ENCODE assay signal across 32 cellular contexts in the genomic region with DNA sequence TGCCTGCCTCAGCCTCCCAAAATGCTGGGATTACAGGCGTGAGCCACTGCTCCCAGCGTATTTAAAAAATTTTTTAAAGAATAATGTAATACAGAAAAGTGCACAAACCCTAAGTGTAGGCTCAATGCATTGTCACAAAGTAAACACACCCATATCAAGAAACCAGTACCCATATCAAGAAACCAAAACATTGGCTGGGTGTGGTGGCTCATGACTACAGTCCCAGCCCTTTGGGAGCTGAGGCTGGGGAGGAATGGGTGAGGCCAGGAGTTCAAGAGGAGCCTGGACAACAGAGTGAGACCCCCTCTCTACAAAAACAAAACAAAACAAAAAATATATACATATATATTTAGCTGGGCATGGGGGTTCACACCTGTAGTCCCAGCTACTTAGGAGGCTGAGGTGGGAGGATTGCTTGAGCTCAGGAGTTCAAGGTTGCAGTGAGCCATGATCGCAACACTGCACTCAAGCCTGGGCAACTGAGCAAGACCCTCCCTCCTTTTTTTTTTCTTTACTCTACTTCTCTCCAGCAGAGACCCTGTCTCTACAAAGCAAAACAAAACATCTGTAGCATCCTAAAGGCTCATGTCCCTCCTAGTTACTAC.
"Had no signal": no experiment of that assay in that cellular context is flagged by ENCODE, and none has a peak within 500 bp of the region (broad histone marks: within the 10 kb centered on the region; RNA-seq: fewer than 3 reads in every experiment).

No MANE protein-coding gene starts in this region.

- H3K36me3 ChIP-seq: ascending aorta, breast epithelium, cardiac muscle cell had no signal

- FAIRE-seq: frontal cortex had no signal

- H3K9me3 ChIP-seq: ascending aorta, breast epithelium had no signal

- H3K27me3 ChIP-seq: ascending aorta, breast epithelium, dorsolateral prefrontal cortex had no signal

- H3K4me1 ChIP-seq: ascending aorta, breast epithelium had no signal

- DNase-seq: activated CD4-positive, alpha-beta memory T cell treated with anti-CD3 and anti-CD28 coated beads for 36 hours; activated CD4-positive, alpha-beta T cell treated with anti-CD3 and anti-CD28 coated beads for 36 hours; activated CD4-positive, alpha-beta T cell treated with anti-CD3 and anti-CD28 coated beads, Interleukin-2, amount 10 ng/mL, durations not matched to agents 24 days and 14 days; activated CD4-positive, CD25-positive, alpha-beta regulatory T cell; activated CD4-positive, CD25-positive, alpha-beta regulatory T cell treated with anti-CD3 and anti-CD28 coated beads, Interleukin-2, amount 50 U/mL, for 72 hours; activated CD8-positive, alpha-beta memory T cell treated with anti-CD3 and anti-CD28 coated beads, Interleukin-2, amount 10 ng/mL, durations not matched to agents 7 days and 5 days; activated CD8-positive, alpha-beta memory T cell treated with anti-CD3 and anti-CD28 coated beads, Interleukin-2, amount 50 U/mL, for 4 hours; activated CD8-positive, alpha-beta T cell treated with anti-CD3 and anti-CD28 coated beads, Interleukin-2, amount 10 ng/mL, durations not matched to agents 7 days and 5 days; activated effector memory CD4-positive, alpha-beta T cell treated with anti-CD3 and anti-CD28 coated beads, Interleukin-2, amount 50 U/mL, for 16 hours; activated naive CD4-positive, alpha-beta T cell treated with anti-CD3 and anti-CD28 coated beads, Interleukin-2, amount 10 ng/mL, durations not matched to agents 7 days and 5 days; activated naive CD8-positive, alpha-beta T cell treated with anti-CD3 and anti-CD28 coated beads, Interleukin-2, amount 10 ng/mL, durations not matched to agents 7 days and 5 days; activated T-cell treated with anti-CD3 and anti-CD28 coated beads, Interleukin-2, amount 50 U/mL, for 1 hour; activated T-cell treated with anti-CD3 and anti-CD28 coated beads, Interleukin-2, amount 50 U/mL, for 48 hours; central memory CD4-positive, alpha-beta T cell; cerebellar nuclear complex; dorsolateral prefrontal cortex; effector memory CD4-positive, alpha-beta T cell; endodermal cell; foreskin fibroblast; head of caudate nucleus; T-helper 2 cell had no signal

- H3K27me3 Mint-ChIP-seq: activated CD4-positive, alpha-beta memory T cell treated with anti-CD3 and anti-CD28 coated beads for 36 hours; activated CD4-positive, alpha-beta T cell treated with anti-CD3 and anti-CD28 coated beads for 36 hours; activated CD8-positive, alpha-beta memory T cell treated with anti-CD3 and anti-CD28 coated beads, Interleukin-2, amount 10 ng/mL, durations not matched to agents 7 days and 5 days; activated naive CD8-positive, alpha-beta T cell treated with anti-CD3 and anti-CD28 coated beads, Interleukin-2, amount 10 ng/mL, durations not matched to agents 7 days and 5 days had no signal

- H3K27ac Mint-ChIP-seq: activated CD4-positive, alpha-beta memory T cell treated with anti-CD3 and anti-CD28 coated beads for 36 hours; activated CD4-positive, alpha-beta T cell treated with anti-CD3 and anti-CD28 coated beads for 36 hours; activated CD4-positive, alpha-beta T cell treated with anti-CD3 and anti-CD28 coated beads, Interleukin-2, amount 10 ng/mL, durations not matched to agents 24 days and 14 days; activated CD8-positive, alpha-beta memory T cell treated with anti-CD3 and anti-CD28 coated beads, Interleukin-2, amount 10 ng/mL, durations not matched to agents 7 days and 5 days; activated CD8-positive, alpha-beta T cell treated with anti-CD3 and anti-CD28 coated beads, Interleukin-2, amount 10 ng/mL, durations not matched to agents 7 days and 5 days; activated naive CD4-positive, alpha-beta T cell treated with anti-CD3 and anti-CD28 coated beads, Interleukin-2, amount 10 ng/mL, durations not matched to agents 7 days and 5 days; activated naive CD4-positive, alpha-beta T cell treated with anti-CD3 and anti-CD28 coated beads, Interleukin-2, amount 50 U/mL, for 72 hours; activated naive CD8-positive, alpha-beta T cell treated with anti-CD3 and anti-CD28 coated beads, Interleukin-2, amount 10 ng/mL, durations not matched to agents 7 days and 5 days; activated T-helper 1 cell treated with anti-CD3 and anti-CD28 coated beads, Interleukin-12 subunit alpha, Interleukin-12 subunit beta, Interleukin-2, Interleukin-4 antibody, amounts not matched to agents 30 ng/mL and 10 ng/mL and 1 ng/mL, durations not matched to agents 14 hours and 24 hours and 36 hours; activated T-helper 2 cell treated with anti-CD3 and anti-CD28 coated beads, Interferon-gamma antibody, Interleukin-2, Interleukin-4, amounts not matched to agents 10 μg/mL and 5 μg/mL and 100 μg/mL, durations not matched to agents 14 hours and 24 hours and 36 hours; brain; dendritic cell treated with granulocyte-macrophage colony-stimulating factor and Interleukin-4, amounts not matched to agents 40 ng/mL and 50 ng/mL, for 4 days; endodermal cell had no signal

- H3K27ac ChIP-seq: ascending aorta, breast epithelium, cardiac muscle cell, coronary artery, dorsolateral prefrontal cortex had no signal

- H3K4me1 Mint-ChIP-seq: activated CD4-positive, alpha-beta T cell treated with anti-CD3 and anti-CD28 coated beads for 36 hours; activated CD4-positive, alpha-beta T cell treated with anti-CD3 and anti-CD28 coated beads, Interleukin-2, amount 10 ng/mL, durations not matched to agents 24 days and 14 days; endodermal cell had no signal

- H3K4me3 Mint-ChIP-seq: activated CD4-positive, alpha-beta memory T cell treated with anti-CD3 and anti-CD28 coated beads for 36 hours; activated CD4-positive, alpha-beta T cell treated with anti-CD3 and anti-CD28 coated beads for 36 hours; activated CD4-positive, alpha-beta T cell treated with anti-CD3 and anti-CD28 coated beads, Interleukin-2, amount 10 ng/mL, durations not matched to agents 24 days and 14 days; activated CD8-positive, alpha-beta memory T cell treated with anti-CD3 and anti-CD28 coated beads, Interleukin-2, amount 10 ng/mL, durations not matched to agents 7 days and 5 days; activated CD8-positive, alpha-beta T cell treated with anti-CD3 and anti-CD28 coated beads, Interleukin-2, amount 10 ng/mL, durations not matched to agents 7 days and 5 days; activated naive CD4-positive, alpha-beta T cell treated with anti-CD3 and anti-CD28 coated beads, Interleukin-2, amount 10 ng/mL, durations not matched to agents 7 days and 5 days; activated naive CD8-positive, alpha-beta T cell treated with anti-CD3 and anti-CD28 coated beads, Interleukin-2, amount 10 ng/mL, durations not matched to agents 7 days and 5 days; activated T-helper 1 cell treated with anti-CD3 and anti-CD28 coated beads, Interleukin-12 subunit alpha, Interleukin-12 subunit beta, Interleukin-2, Interleukin-4 antibody, amounts not matched to agents 30 ng/mL and 10 ng/mL and 1 ng/mL, durations not matched to agents 14 hours and 24 hours and 36 hours; brain; dendritic cell treated with granulocyte-macrophage colony-stimulating factor and Interleukin-4, amounts not matched to agents 40 ng/mL and 50 ng/mL, for 4 days; endodermal cell had no signal

- H3K4me3 ChIP-seq: ascending aorta, breast epithelium, cardiac muscle cell, coronary artery, dorsolateral prefrontal cortex had no signal

- ATAC-seq: activated CD4-positive, alpha-beta T cell treated with anti-CD3 and anti-CD28 coated beads for 36 hours; activated CD8-positive, alpha-beta memory T cell treated with anti-CD3 and anti-CD28 coated beads, Interleukin-2, amount 10 ng/mL, durations not matched to agents 7 days and 5 days; activated CD8-positive, alpha-beta T cell treated with anti-CD3 and anti-CD28 coated beads, Interleukin-2, amount 10 ng/mL, durations not matched to agents 7 days and 5 days; activated naive CD4-positive, alpha-beta T cell treated with anti-CD3 and anti-CD28 coated beads, Interleukin-2, amount 50 U/mL, for 72 hours; esophagus mucosa had no signal

- H3K36me3 Mint-ChIP-seq: activated CD4-positive, alpha-beta memory T cell treated with anti-CD3 and anti-CD28 coated beads for 36 hours; activated CD8-positive, alpha-beta memory T cell treated with anti-CD3 and anti-CD28 coated beads, Interleukin-2, amount 10 ng/mL, durations not matched to agents 7 days and 5 days; activated naive CD4-positive, alpha-beta T cell treated with anti-CD3 and anti-CD28 coated beads, Interleukin-2, amount 10 ng/mL, durations not matched to agents 7 days and 5 days; activated naive CD4-positive, alpha-beta T cell treated with anti-CD3 and anti-CD28 coated beads, Interleukin-2, amount 50 U/mL, for 72 hours; activated naive CD8-positive, alpha-beta T cell treated with anti-CD3 and anti-CD28 coated beads, Interleukin-2, amount 10 ng/mL, durations not matched to agents 7 days and 5 days; brain had no signal

- H3K9me3 Mint-ChIP-seq: activated CD4-positive, alpha-beta memory T cell treated with anti-CD3 and anti-CD28 coated beads for 36 hours; activated CD4-positive, alpha-beta T cell treated with anti-CD3 and anti-CD28 coated beads, Interleukin-2, amount 10 ng/mL, durations not matched to agents 24 days and 14 days; activated naive CD4-positive, alpha-beta T cell treated with anti-CD3 and anti-CD28 coated beads, Interleukin-2, amount 10 ng/mL, durations not matched to agents 7 days and 5 days; activated naive CD4-positive, alpha-beta T cell treated with anti-CD3 and anti-CD28 coated beads, Interleukin-2, amount 50 U/mL, for 72 hours; activated naive CD8-positive, alpha-beta T cell treated with anti-CD3 and anti-CD28 coated beads, Interleukin-2, amount 10 ng/mL, durations not matched to agents 7 days and 5 days; activated T-helper 1 cell treated with anti-CD3 and anti-CD28 coated beads, Interleukin-12 subunit alpha, Interleukin-12 subunit beta, Interleukin-2, Interleukin-4 antibody, amounts not matched to agents 30 ng/mL and 10 ng/mL and 1 ng/mL, durations not matched to agents 14 hours and 24 hours and 36 hours; activated T-helper 2 cell treated with anti-CD3 and anti-CD28 coated beads, Interferon-gamma antibody, Interleukin-2, Interleukin-4, amounts not matched to agents 10 μg/mL and 5 μg/mL and 100 μg/mL, durations not matched to agents 14 hours and 24 hours and 36 hours; dendritic cell treated with granulocyte-macrophage colony-stimulating factor and Interleukin-4, amounts not matched to agents 40 ng/mL and 50 ng/mL, for 4 days; endodermal cell had no signal
